18 cellular contexts compared by ENCODE assay signal in genomic region chr17:70323269-70323668, GRCh38.
A peak's percentile ranks its signal among the peaks of the same experiment; 100 is the strongest.
DNase-seq lines count a peak whose midpoint lies in the region; ATAC-seq and TF ChIP-seq lines count a peak whose summit lies in the region.
"Had no signal": no experiment of that assay in that cellular context is flagged by ENCODE, and none has a peak within 500 bp of the region (broad histone marks: within the 10 kb centered on the region; RNA-seq: fewer than 3 reads in every experiment).

No MANE protein-coding gene starts in this region.

- 31 to 42% methylated on average over 2 of the region's 2 CpGs for WGBS in thyroid gland, 2 donors

- H3K4me1 Mint-ChIP-seq in activated naive CD4-positive, alpha-beta T cell treated with anti-CD3 and anti-CD28 coated beads, Interleukin-2, amount 10 ng/mL, durations not matched to agents 7 days and 5 days: no peaks in the 10 kb centered on the region
- H3K4me1 Mint-ChIP-seq: B cell; CD4-positive, CD25-positive, alpha-beta regulatory T cell had no signal

- TF ChIP-seq POLR2A in thyroid gland (IDR thresholded peaks at IDR 0.05): no peak
- no peak for TF ChIP-seq POLR2A in gastrocnemius medialis (IDR thresholded peaks at IDR 0.05)

- TF ChIP-seq CTCF in lower lobe of right lung (IDR thresholded peaks at IDR 0.05) (no peak), thyroid gland (IDR thresholded peaks at IDR 0.05) (no peak), gastrocnemius medialis (IDR thresholded peaks at IDR 0.05 in 4 of 5, conservative IDR thresholded peaks at IDR 0.05 in 1 of 5) (no peak)

- POLR2A ChIA-PET in HEK293T (lab: Yijun Ruan, JAX): no interaction called here

- H3K27me3 Mint-ChIP-seq in activated naive CD4-positive, alpha-beta T cell treated with anti-CD3 and anti-CD28 coated beads, Interleukin-2, amount 10 ng/mL, durations not matched to agents 7 days and 5 days: no peaks in the 10 kb centered on the region
- H3K27me3 Mint-ChIP-seq: B cell; CD4-positive, CD25-positive, alpha-beta regulatory T cell had no signal

- no peak overlapping the region for H3K4me3 ChIP-seq in lower lobe of right lung
- H3K4me3 ChIP-seq in thyroid gland (replicated peaks in 1 of 3): no peak overlapping the region
- no peak overlapping the region for H3K4me3 ChIP-seq in gastrocnemius medialis
- H3K4me3 ChIP-seq: BLaER1, HAP-1 had no signal

- ATAC-seq in lower lobe of right lung (peak; percentile 68 to 70), gastrocnemius medialis (no peak)
- ATAC-seq: CD8-positive, alpha-beta T cell had no signal

- peaks cover 7% of the 10 kb centered on the region for H3K9me3 Mint-ChIP-seq in activated naive CD4-positive, alpha-beta T cell treated with anti-CD3 and anti-CD28 coated beads, Interleukin-2, amount 10 ng/mL, durations not matched to agents 7 days and 5 days

- H3K27ac Mint-ChIP-seq in activated naive CD4-positive, alpha-beta T cell treated with anti-CD3 and anti-CD28 coated beads, Interleukin-2, amount 10 ng/mL, durations not matched to agents 7 days and 5 days: peak overlapping the region; percentile 39
- H3K27ac Mint-ChIP-seq: B cell; CD4-positive, CD25-positive, alpha-beta regulatory T cell; CD8-positive, alpha-beta T cell had no signal

- no peak overlapping the region for H3K4me3 Mint-ChIP-seq in activated naive CD4-positive, alpha-beta T cell treated with anti-CD3 and anti-CD28 coated beads, Interleukin-2, amount 10 ng/mL, durations not matched to agents 7 days and 5 days
- H3K4me3 Mint-ChIP-seq: B cell; CD4-positive, CD25-positive, alpha-beta regulatory T cell; CD8-positive, alpha-beta T cell had no signal

- H3K36me3 Mint-ChIP-seq in activated naive CD4-positive, alpha-beta T cell treated with anti-CD3 and anti-CD28 coated beads, Interleukin-2, amount 10 ng/mL, durations not matched to agents 7 days and 5 days: no peaks in the 10 kb centered on the region
- H3K36me3 Mint-ChIP-seq: CD4-positive, CD25-positive, alpha-beta regulatory T cell; CD8-positive, alpha-beta T cell had no signal

- H3K27ac ChIP-seq in lower lobe of right lung (no peak overlapping the region), thyroid gland (no peak overlapping the region), gastrocnemius medialis (no peak overlapping the region)
- H3K27ac ChIP-seq: 22Rv1, BLaER1, C4-2B had no signal

- intact Hi-C loops in lower lobe of right lung (cut with DNase I): no loop called here
- intact Hi-C loops in thyroid gland (cut with DNase I): no loop called here
- intact Hi-C loops in gastrocnemius medialis (cut with DNase I; ENCODE audit: low total_unique reads): no loop called here

- DNase-seq in activated naive CD4-positive, alpha-beta T cell treated with anti-CD3 and anti-CD28 coated beads, Interleukin-2, amount 10 ng/mL, durations not matched to agents 7 days and 5 days: no peak
- no peak for DNase-seq in activated naive CD4-positive, alpha-beta T cell (lab: John Stamatoyannopoulos, UW)
- DNase-seq in lower lobe of right lung (no peak), thyroid gland (peak; percentile 45 to 47), HEK293T (ENCODE audit: extremely low spot score) (no peak), germinal center (ENCODE audit: low spot score) (no peak), gastrocnemius medialis (no peak)
- DNase-seq: Caco-2; CD4-positive, CD25-positive, alpha-beta regulatory T cell; CD8-positive, alpha-beta T cell; DMS153; DND-41; GOT3 had no signal

- H3K9me3 ChIP-seq in lower lobe of right lung: no peaks in the 10 kb centered on the region
- no peaks in the 10 kb centered on the region for H3K9me3 ChIP-seq in thyroid gland
- no peaks in the 10 kb centered on the region for H3K9me3 ChIP-seq in gastrocnemius medialis
- H3K9me3 ChIP-seq: BLaER1, Caco-2, HAP-1 had no signal

- H3K36me3 ChIP-seq in lower lobe of right lung: no peaks in the 10 kb centered on the region
- no peaks in the 10 kb centered on the region for H3K36me3 ChIP-seq in thyroid gland
- H3K36me3 ChIP-seq in gastrocnemius medialis: no peaks in the 10 kb centered on the region
- H3K36me3 ChIP-seq: BLaER1, HAP-1 had no signal

- peaks cover 13% of the 10 kb centered on the region for H3K4me1 ChIP-seq in lower lobe of right lung
- H3K4me1 ChIP-seq in thyroid gland: peaks cover 24 to 26% of the 10 kb centered on the region in 2 donors
- peaks cover 2 to 10% of the 10 kb centered on the region in 2 donors for H3K4me1 ChIP-seq in gastrocnemius medialis
- H3K4me1 ChIP-seq: BLaER1, Caco-2, HAP-1 had no signal

- CTCF ChIA-PET in activated naive CD4-positive, alpha-beta T cell treated with anti-CD3 and anti-CD28 coated beads, Interleukin-2, amount 10 ng/mL, durations not matched to agents 7 days and 5 days (lab: Charles Lee): no interaction called here
- CTCF ChIA-PET in HEK293T (lab: Yijun Ruan, JAX): no interaction called here

- in situ Hi-C loops in gastrocnemius medialis (cut with MboI; ENCODE audit: low sequenced_read_pairs in 4 of 4): no loop called here

- no peaks in the 10 kb centered on the region for H3K27me3 ChIP-seq in lower lobe of right lung (ENCODE audit: low read depth)
- H3K27me3 ChIP-seq in thyroid gland: no peaks in the 10 kb centered on the region
- no peaks in the 10 kb centered on the region for H3K27me3 ChIP-seq in gastrocnemius medialis
- H3K27me3 ChIP-seq: BLaER1 had no signal

TF ChIP-seq in HEK293T, 16 proteins besides CTCF, POLR2A, EP300 and RAD21:
- TF ChIP-seq ZNF384 (IDR thresholded peaks at IDR 0.05): no peak
- no peak for TF ChIP-seq FOXK2 (IDR thresholded peaks at IDR 0.05)
- no peak for TF ChIP-seq FOXM1 (IDR thresholded peaks at IDR 0.05; ENCODE audit: borderline replicate concordance)
- no peak for TF ChIP-seq HDGF (IDR thresholded peaks at IDR 0.05; ENCODE audit: borderline replicate concordance)
- TF ChIP-seq ELF4 (IDR thresholded peaks at IDR 0.05): no peak
- TF ChIP-seq LEF1 (IDR thresholded peaks at IDR 0.05; ENCODE audit: borderline replicate concordance): no peak
TF ChIP-seq in HEK293T: peak in this region for 0.

Comparison
In these comparisons a context has a peak if more than half of its experiments do, and no peak if none do; other contexts are left out.
1. DNase-seq: peak in thyroid gland (2 of 2); none in activated naive CD4-positive, alpha-beta T cell treated with anti-CD3 and anti-CD28 coated beads, Interleukin-2, amount 10 ng/mL, durations not matched to agents 7 days and 5 days (single experiment), activated naive CD4-positive, alpha-beta T cell (0 of 4), lower lobe of right lung (single experiment), HEK293T (single experiment), germinal center (single experiment) and gastrocnemius medialis (0 of 2).
2. ATAC-seq: peak in lower lobe of right lung (2 of 2); none in gastrocnemius medialis (0 of 2).